Comparison of ENCODE assay signal across 21 cellular contexts in the genomic region with DNA sequence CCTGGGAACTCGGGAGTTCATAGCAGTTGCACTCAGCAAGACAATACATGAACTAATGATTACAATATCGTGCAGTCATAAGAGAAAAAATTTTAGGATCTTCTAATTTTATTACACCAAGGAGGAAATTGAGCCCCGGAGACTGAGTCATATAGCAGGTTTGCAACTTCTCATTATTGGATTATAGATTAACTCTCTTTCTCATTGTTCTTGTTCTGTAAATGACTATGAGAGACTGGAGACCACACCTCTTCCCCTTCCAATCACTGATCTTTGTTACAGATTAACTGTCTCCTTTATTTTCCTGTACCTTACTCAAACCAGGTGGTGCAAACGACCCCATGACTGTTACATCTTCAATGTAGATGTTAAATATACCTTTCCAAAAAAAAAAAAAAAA.
DNase-seq lines count a peak whose midpoint lies in the region; ATAC-seq and FAIRE-seq lines count a peak whose summit lies in the region.
"Had no signal": no experiment of that assay in that cellular context is flagged by ENCODE, and none has a peak within 500 bp of the region (broad histone marks: within the 10 kb centered on the region; RNA-seq: fewer than 3 reads in every experiment).

No MANE protein-coding gene starts in this region.

- H3K36me3 ChIP-seq in MG63: no peaks in the 10 kb centered on the region
- H3K36me3 ChIP-seq: adrenal gland, Peyer's patch, thoracic aorta had no signal

- ATAC-seq in GM18508 (IDR thresholded peaks at IDR 0.05; ENCODE audit: insufficient read depth, unreplicated experiment): peak; percentile 100
- peak; percentile 76 for ATAC-seq in GM21390 (IDR thresholded peaks at IDR 0.05; ENCODE audit: unreplicated experiment)
- ATAC-seq in HG02938 (IDR thresholded peaks at IDR 0.05; ENCODE audit: unreplicated experiment): peak; percentile 87
- peak; percentile 82 for ATAC-seq in HG03520 (IDR thresholded peaks at IDR 0.05; ENCODE audit: unreplicated experiment)
- ATAC-seq: activated CD8-positive, alpha-beta T cell treated with anti-CD3 and anti-CD28 coated beads for 36 hours; activated T-helper 17 cell treated with anti-CD3 and anti-CD28 coated beads, Interleukin-2, amount 50 U/mL, for 72 hours; effector memory CD8-positive, alpha-beta T cell; right cardiac atrium had no signal

- no peaks in the 10 kb centered on the region for H3K9me3 ChIP-seq in MG63
- H3K9me3 ChIP-seq: adrenal gland, Peyer's patch, thoracic aorta had no signal

- no peak overlapping the region for H3K4me3 ChIP-seq in MG63
- H3K4me3 ChIP-seq: adrenal gland, Peyer's patch, thoracic aorta had no signal

- no peaks in the 10 kb centered on the region for H3K27me3 ChIP-seq in MG63
- H3K27me3 ChIP-seq: adrenal gland, Peyer's patch had no signal

- no peak for FAIRE-seq in frontal cortex (lab: Jason Lieb, UNC)

- DNase-seq in germinal center (ENCODE audit: low spot score) (no peak), MG63 (no peak), frontal cortex (ENCODE audit: low spot score in 2 of 2) (no peak), NCI-H187 treated with DMSO at 0.1 percent for 48 hours (lab: John Stamatoyannopoulos, UW) (no peak)
- DNase-seq: activated CD8-positive, alpha-beta T cell treated with anti-CD3 and anti-CD28 coated beads for 36 hours; adrenal gland; CD4-positive, alpha-beta T cell; central memory CD4-positive, alpha-beta T cell; effector memory CD8-positive, alpha-beta T cell; EL; NCI-H187; NCI-H510A treated with DMSO at 0.1 percent for 48 hours; Peyer's patch; right cardiac atrium; stimulated activated CD4-positive, alpha-beta T cell treated with anti-CD3 and anti-CD28 coated beads, Interleukin-1b, Interleukin-23, amount 100 ng/mL, for 48 hours had no signal
